ENCODE assay signal across 15 cellular contexts in genomic region chr15:74525946-74526345, GRCh38. TPM values are rescaled to one million over a fixed set of nuclear protein-coding genes. Genes with fewer than 3 reads are reported as not detected.
DNase-seq lines count a peak whose midpoint lies in the region; ATAC-seq and TF ChIP-seq lines count a peak whose summit lies in the region.
"Had no signal": no experiment of that assay in that cellular context is flagged by ENCODE, and none has a peak within 500 bp of the region (broad histone marks: within the 10 kb centered on the region; RNA-seq: fewer than 3 reads in every experiment).

No MANE protein-coding gene starts in this region.

- H3K4me1 Mint-ChIP-seq in Calu3 (ENCODE audit: low read depth, unreplicated experiment), result peaks cover 53% of the 10 kb centered on the region
- H3K4me1 Mint-ChIP-seq: naive B cell had no signal

- H3K4me1 ChIP-seq in left lung (no peaks in the 10 kb centered on the region), body of pancreas (no peaks in the 10 kb centered on the region)
- H3K4me1 ChIP-seq: psoas muscle, uterus had no signal

- no TSS peak for BruUV-seq in Calu3 (replicated peaks; lab: Mats Ljungman, UMichigan)

- peak; percentile 53 for DNase-seq in Calu3
- DNase-seq in LoVo (ENCODE audit: low spot score), result peak; percentile 53
- peak; percentile 46 for DNase-seq in astrocyte of the spinal cord (ENCODE audit: low read depth, low spot score)
- DNase-seq in left lung, result no peak
- DNase-seq in activated T-cell treated with anti-CD3 and anti-CD28 coated beads, Interleukin-2, amount 50 U/mL, for 1 hour, result no peak
- DNase-seq in body of pancreas, result no peak
- DNase-seq: C1 segment of cervical spinal cord, glutamatergic neuron, left cardiac atrium, naive B cell, NCI-H2171 treated with DMSO at 0.1 percent for 48 hours, psoas muscle, uterus had no signal

- no peaks in the 10 kb centered on the region for H3K9me3 ChIP-seq in left lung
- H3K9me3 ChIP-seq in body of pancreas, result no peaks in the 10 kb centered on the region
- H3K9me3 ChIP-seq: psoas muscle, uterus had no signal

- in situ Hi-C loops in astrocyte of the spinal cord (cut with HindIII; ENCODE audit: low sequenced_read_pairs), result no loop called here

- no peaks in the 10 kb centered on the region for H3K9me3 Mint-ChIP-seq in Calu3 (ENCODE audit: low read depth, unreplicated experiment)
- H3K9me3 Mint-ChIP-seq: naive B cell had no signal

- H3K27me3 ChIP-seq in left lung (no peaks in the 10 kb centered on the region), body of pancreas (no peaks in the 10 kb centered on the region)
- H3K27me3 ChIP-seq: uterus had no signal

- H3K36me3 Mint-ChIP-seq in Calu3 (ENCODE audit: insufficient read depth, unreplicated experiment), result peaks cover 6% of the 10 kb centered on the region
- H3K36me3 Mint-ChIP-seq: naive B cell had no signal

- peak overlapping the region; percentile 76 for H3K27ac Mint-ChIP-seq in Calu3 (ENCODE audit: unreplicated experiment)
- H3K27ac Mint-ChIP-seq: naive B cell had no signal

- H3K4me3 ChIP-seq in astrocyte of the spinal cord (ENCODE audit: low read depth, low read length) (no peak overlapping the region), left lung (no peak overlapping the region), body of pancreas (no peak overlapping the region)
- H3K4me3 ChIP-seq: psoas muscle, uterus had no signal

- TF ChIP-seq POLR2A in body of pancreas (IDR thresholded peaks at IDR 0.05), result no peak

- H3K36me3 ChIP-seq in left lung, result no peaks in the 10 kb centered on the region
- no peaks in the 10 kb centered on the region for H3K36me3 ChIP-seq in body of pancreas (replicated peaks in 1 of 2; ENCODE audit: insufficient read depth in 1 of 2, low read depth in 2 of 2)
- H3K36me3 ChIP-seq: uterus had no signal

- 80% methylated on average over 3 of the region's 3 CpGs for WGBS in body of pancreas, 2 donors

- TF ChIP-seq CTCF in Calu3 (IDR thresholded peaks at IDR 0.05; ENCODE audit: unreplicated experiment) (no peak), astrocyte of the spinal cord (IDR thresholded peaks at IDR 0.05; ENCODE audit: low read depth, low read length) (no peak), left lung (IDR thresholded peaks at IDR 0.05) (no peak), body of pancreas (IDR thresholded peaks at IDR 0.05) (no peak)

- H3K27me3 Mint-ChIP-seq in Calu3 (ENCODE audit: unreplicated experiment), result no peaks in the 10 kb centered on the region
- H3K27me3 Mint-ChIP-seq: naive B cell had no signal

- ATAC-seq in left lung (peak; percentile 45), GM18498 (IDR thresholded peaks at IDR 0.05; ENCODE audit: unreplicated experiment) (no peak), body of pancreas (no peak), GM19467 (IDR thresholded peaks at IDR 0.05; ENCODE audit: unreplicated experiment) (no peak)
- ATAC-seq: left cardiac atrium had no signal

- CTCF ChIA-PET in Calu3 (lab: Charles Lee), result interaction anchor here (0.7 kb wide), 2 partner anchors 52 to 290 kb away, joined by 3 to 5 read pairs; no protein-coding TSS in a partner anchor

- H3K27ac ChIP-seq in left lung, result no peak overlapping the region
- no peak overlapping the region for H3K27ac ChIP-seq in body of pancreas
- H3K27ac ChIP-seq: psoas muscle, uterus had no signal

- no peak overlapping the region for H3K4me3 Mint-ChIP-seq in Calu3 (ENCODE audit: low read depth, unreplicated experiment)
- H3K4me3 Mint-ChIP-seq: naive B cell had no signal

- intact Hi-C loops in Calu3 (cut with micrococcal nuclease; ENCODE audit: unreplicated experiment) (no loop called here), left lung (cut with DNase I) (no loop called here), body of pancreas (cut with DNase I) (no loop called here)

RNA-seq across cellular contexts. Expression of gene ARID3B, which starts 15.1 kb away (rescaled TPM):
- total RNA-seq in Calu3 (2022) (10.6 and 11.2 TPM in 2 replicates), left lung (10 to 100 TPM in 1 of 2 donors, 1 to 10 TPM in 1; 5.8 to 12.1 TPM), body of pancreas (10 to 100 TPM in 1 of 2 donors, 1 to 10 TPM in 1; 2.9 to 22.4 TPM)

Comparison
In these comparisons a context has a peak if more than half of its experiments do, and no peak if none do; other contexts are left out.
1. DNase-seq: peak in Calu3 (single experiment), LoVo (single experiment) and astrocyte of the spinal cord (single experiment); none in left lung (0 of 2), activated T-cell treated with anti-CD3 and anti-CD28 coated beads, Interleukin-2, amount 50 U/mL, for 1 hour (single experiment) and body of pancreas (0 of 4).